ENCODE assay signal across 23 cellular contexts in genomic region chr1:86377341-86377740, GRCh38.
"Had no signal": no experiment of that assay in that cellular context is flagged by ENCODE, and none has a peak within 500 bp of the region (broad histone marks: within the 10 kb centered on the region; RNA-seq: fewer than 3 reads in every experiment).

No MANE protein-coding gene starts in this region.

- H3K36me3 ChIP-seq: colonic mucosa had no signal

- ATAC-seq: activated CD8-positive, alpha-beta memory T cell treated with anti-CD3 and anti-CD28 coated beads, Interleukin-2, amount 10 ng/mL, durations not matched to agents 7 days and 5 days had no signal

- H3K4me3 ChIP-seq: cardiac muscle cell, colonic mucosa, PC-9 had no signal

- H3K27me3 ChIP-seq: brain microvascular endothelial cell, cardiac muscle cell, colonic mucosa had no signal

- H3K9me3 Mint-ChIP-seq: activated T-cell treated with anti-CD3 and anti-CD28 coated beads, Interleukin-2, amount 50 U/mL, for 24 hours had no signal

- H3K4me3 Mint-ChIP-seq: activated B cell treated with CpG ODN at 0.5 μM for 24 hours; activated CD4-positive, alpha-beta T cell treated with anti-CD3 and anti-CD28 coated beads, Interleukin-2, amount 10 ng/mL, durations not matched to agents 24 days and 14 days; activated CD8-positive, alpha-beta memory T cell treated with anti-CD3 and anti-CD28 coated beads, Interleukin-2, amount 10 ng/mL, durations not matched to agents 7 days and 5 days; activated naive CD8-positive, alpha-beta T cell treated with anti-CD3 and anti-CD28 coated beads for 36 hours; activated T-cell treated with anti-CD3 and anti-CD28 coated beads, Interleukin-2, amount 50 U/mL, for 24 hours; activated T-helper 1 cell treated with anti-CD3 and anti-CD28 coated beads, Interleukin-12 subunit alpha, Interleukin-12 subunit beta, Interleukin-2, Interleukin-4 antibody, amounts not matched to agents 30 ng/mL and 10 ng/mL and 1 ng/mL, durations not matched to agents 14 hours and 24 hours and 36 hours; T-helper 1 cell treated with Interleukin-12 subunit alpha and Interleukin-12 subunit beta and Interleukin-4 antibody, amounts not matched to agents 30 μg/mL and 1 μg/mL, for 36 hours had no signal

- H3K4me1 ChIP-seq: colonic mucosa had no signal

- H3K4me2 ChIP-seq: PC-9 had no signal

- H3K27ac Mint-ChIP-seq: activated B cell treated with CpG ODN at 0.5 μM for 24 hours; activated CD4-positive, alpha-beta T cell treated with anti-CD3 and anti-CD28 coated beads, Interleukin-2, amount 10 ng/mL, durations not matched to agents 24 days and 14 days; activated CD8-positive, alpha-beta memory T cell treated with anti-CD3 and anti-CD28 coated beads, Interleukin-2, amount 10 ng/mL, durations not matched to agents 7 days and 5 days; activated naive CD8-positive, alpha-beta T cell treated with anti-CD3 and anti-CD28 coated beads for 36 hours; activated T-cell treated with anti-CD3 and anti-CD28 coated beads, Interleukin-2, amount 50 U/mL, for 24 hours; activated T-helper 1 cell treated with anti-CD3 and anti-CD28 coated beads, Interleukin-12 subunit alpha, Interleukin-12 subunit beta, Interleukin-2, Interleukin-4 antibody, amounts not matched to agents 30 ng/mL and 10 ng/mL and 1 ng/mL, durations not matched to agents 14 hours and 24 hours and 36 hours; T-helper 1 cell treated with Interleukin-12 subunit alpha and Interleukin-12 subunit beta and Interleukin-4 antibody, amounts not matched to agents 30 μg/mL and 1 μg/mL, for 36 hours had no signal

- H3K27me3 Mint-ChIP-seq: activated B cell treated with CpG ODN at 0.5 μM for 24 hours; activated CD4-positive, alpha-beta T cell treated with anti-CD3 and anti-CD28 coated beads, Interleukin-2, amount 10 ng/mL, durations not matched to agents 24 days and 14 days; activated CD8-positive, alpha-beta memory T cell treated with anti-CD3 and anti-CD28 coated beads, Interleukin-2, amount 10 ng/mL, durations not matched to agents 7 days and 5 days; activated naive CD8-positive, alpha-beta T cell treated with anti-CD3 and anti-CD28 coated beads for 36 hours; activated T-cell treated with anti-CD3 and anti-CD28 coated beads, Interleukin-2, amount 50 U/mL, for 24 hours had no signal

- H3K27ac ChIP-seq: brain microvascular endothelial cell, cardiac muscle cell, colonic mucosa, PC-9 had no signal

- H3K9me3 ChIP-seq: colonic mucosa had no signal

- DNase-seq: activated B cell treated with CpG ODN at 0.5 μM for 24 hours; activated CD4-positive, alpha-beta T cell treated with anti-CD3 and anti-CD28 coated beads for 1 hour; activated CD4-positive, alpha-beta T cell treated with anti-CD3 and anti-CD28 coated beads, Interleukin-2, amount 10 ng/mL, durations not matched to agents 24 days and 14 days; activated CD4-positive, alpha-beta T cell treated with anti-CD3 and anti-CD28 coated beads, Interleukin-2, amount 50 U/mL, for 48 hours; activated CD8-positive, alpha-beta memory T cell treated with anti-CD3 and anti-CD28 coated beads, Interleukin-2, amount 10 ng/mL, durations not matched to agents 7 days and 5 days; activated effector memory CD4-positive, alpha-beta T cell treated with Interleukin-2 at 50 U/mL for 16 hours; activated naive CD4-positive, alpha-beta T cell treated with Interleukin-2 at 50 U/mL for 16 hours; activated naive CD8-positive, alpha-beta T cell treated with anti-CD3 and anti-CD28 coated beads for 36 hours; activated T-cell treated with anti-CD3 and anti-CD28 coated beads, Interleukin-2, amount 50 U/mL, for 24 hours; brain microvascular endothelial cell; cerebellar nuclear complex; colonic mucosa; NCI-H1105 treated with DMSO at 0.1 percent for 48 hours; NCI-H1436 treated with DMSO at 0.1 percent for 48 hours; NCI-H187 treated with DMSO at 0.1 percent for 48 hours; NCI-H2081 treated with DMSO at 0.1 percent for 48 hours; NCI-H446; NCI-H524; PC-9; SHP77 treated with DMSO at 0.1 percent for 48 hours had no signal
